ENCODE assay signal across 31 cellular contexts in genomic region chr5:5183933-5184332, GRCh38. TPM values are rescaled to one million over a fixed set of nuclear protein-coding genes. Genes with fewer than 3 reads are reported as not detected.
"Had no signal": no experiment of that assay in that cellular context is flagged by ENCODE, and none has a peak within 500 bp of the region (broad histone marks: within the 10 kb centered on the region; RNA-seq: fewer than 3 reads in every experiment).

No MANE protein-coding gene starts in this region.

- ATAC-seq: gastroesophageal sphincter, natural killer cell had no signal

- H3K36me3 Mint-ChIP-seq: activated naive CD8-positive, alpha-beta T cell; brain; natural killer cell; stimulated activated effector memory CD8-positive, alpha-beta T cell treated with anti-CD3 and anti-CD28 coated beads, Interleukin-12 subunit alpha, Interleukin-12 subunit beta, amount 100 ng/mL, for 72 hours had no signal

- H3K9me3 Mint-ChIP-seq: brain; natural killer cell; stimulated activated effector memory CD8-positive, alpha-beta T cell treated with anti-CD3 and anti-CD28 coated beads, Interleukin-12 subunit alpha, Interleukin-12 subunit beta, amount 100 ng/mL, for 72 hours had no signal

- H3K27ac ChIP-seq: cardiac muscle cell, colonic mucosa, dorsolateral prefrontal cortex, gastroesophageal sphincter, hepatocyte, left lung, lower lobe of right lung, neutrophil, ovary, sigmoid colon, stomach, thyroid gland, upper lobe of left lung had no signal

- H3K27me3 ChIP-seq: colonic mucosa, hepatocyte, ovary, sigmoid colon, thyroid gland, upper lobe of left lung had no signal

- H3K4me1 ChIP-seq: colonic mucosa, gastroesophageal sphincter, left lung, lower lobe of right lung, sigmoid colon, thyroid gland, upper lobe of left lung had no signal

- H3K36me3 ChIP-seq: cardiac muscle cell, colonic mucosa, gastroesophageal sphincter, left lung, lower lobe of right lung, neutrophil, sigmoid colon, stomach, thyroid gland, upper lobe of left lung had no signal

- H3K9me3 ChIP-seq: colonic mucosa, gastroesophageal sphincter, left lung, lower lobe of right lung, neutrophil, ovary, sigmoid colon, stomach, thyroid gland, upper lobe of left lung had no signal

- H3K4me3 ChIP-seq: cardiac muscle cell, colonic mucosa, dorsolateral prefrontal cortex, gastroesophageal sphincter, hepatocyte, left lung, lower lobe of right lung, ovary, sigmoid colon, stomach, thyroid gland, upper lobe of left lung had no signal

- H3K27ac Mint-ChIP-seq: activated naive CD8-positive, alpha-beta T cell; brain; natural killer cell; progenitor cell of endocrine pancreas; stimulated activated effector memory CD8-positive, alpha-beta T cell treated with anti-CD3 and anti-CD28 coated beads, Interleukin-12 subunit alpha, Interleukin-12 subunit beta, amount 100 ng/mL, for 72 hours had no signal

- H3K4me1 Mint-ChIP-seq: natural killer cell had no signal

- DNase-seq: activated CD4-positive, alpha-beta T cell treated with anti-CD3 and anti-CD28 coated beads for 48 hours; activated CD4-positive, alpha-beta T cell treated with anti-CD3 and anti-CD28 coated beads, Interleukin-2, amount 50 U/mL, for 48 hours; activated CD8-positive, alpha-beta memory T cell treated with anti-CD3 and anti-CD28 coated beads for 24 hours; activated effector memory CD4-positive, alpha-beta T cell treated with Interleukin-2 at 50 U/mL for 16 hours; activated naive CD4-positive, alpha-beta T cell treated with Interleukin-2 at 50 U/mL for 16 hours; anterior cingulate cortex; cerebellar nuclear complex; colonic mucosa; dorsolateral prefrontal cortex; effector memory CD4-positive, alpha-beta T cell; erythroblast; lower lobe of right lung; mesenchymal stem cell; natural killer cell; sigmoid colon; small intestine; stimulated activated CD4-positive, alpha-beta T cell treated with anti-CD3 and anti-CD28 coated beads, Interleukin-4, amount 100 ng/mL, for 24 hours; stomach; thyroid gland; upper lobe of left lung had no signal

- H3K27me3 Mint-ChIP-seq: progenitor cell of endocrine pancreas had no signal

- H3K4me3 Mint-ChIP-seq: activated naive CD8-positive, alpha-beta T cell; brain; natural killer cell; stimulated activated effector memory CD8-positive, alpha-beta T cell treated with anti-CD3 and anti-CD28 coated beads, Interleukin-12 subunit alpha, Interleukin-12 subunit beta, amount 100 ng/mL, for 72 hours had no signal

RNA-seq across cellular contexts. Expression of gene ADAMTS16, which starts 43.8 kb away (rescaled TPM):
- total RNA-seq: cardiac muscle cell; natural killer cell; T-helper 1 cell treated with Interleukin-12 subunit alpha and Interleukin-12 subunit beta and Interleukin-4 antibody, amounts not matched to agents 30 ng/mL and 1 ng/mL, for 36 hours had no signal
- polyA plus RNA-seq: cardiac muscle cell, stomach had no signal
